1 cellular context compared by ENCODE assay signal in genomic region chr14:61642246-61642982, GRCh38.
TF ChIP-seq lines count a peak whose summit lies in the region.

No MANE protein-coding gene starts in this region.

TF ChIP-seq in H1, 55 proteins besides CTCF, POLR2A, EP300 and RAD21 (continued from another document):
- no peak for TF ChIP-seq CBX5 (IDR thresholded peaks at IDR 0.05; ENCODE audit: low read depth, low read length)
